ENCODE assay signal across 14 cellular contexts in genomic region chr1:230086152-230086551, GRCh38. TPM values are rescaled to one million over a fixed set of nuclear protein-coding genes. Genes with fewer than 3 reads are reported as not detected.
DNase-seq lines count a peak whose midpoint lies in the region; ATAC-seq and TF ChIP-seq lines count a peak whose summit lies in the region.
"Had no signal": no experiment of that assay in that cellular context is flagged by ENCODE, and none has a peak within 500 bp of the region (broad histone marks: within the 10 kb centered on the region; RNA-seq: fewer than 3 reads in every experiment).

No MANE protein-coding gene starts in this region.

- intact Hi-C loops in Panc1 (cut with micrococcal nuclease; ENCODE audit: unreplicated experiment), result no loop called here
- intact Hi-C loops in esophagus squamous epithelium (cut with DNase I), result no loop called here

- no peak overlapping the region for H3K27ac ChIP-seq in GM23338 (ENCODE audit: low read depth)
- H3K27ac ChIP-seq in Panc1 (ENCODE audit: low read length), result peak overlapping the region; percentile 82
- peak overlapping the region in 3 of 4 donors; percentile 69 to 89 (median 81) for H3K27ac ChIP-seq in esophagus squamous epithelium
- H3K27ac ChIP-seq: right lobe of liver, WERI-Rb-1 had no signal

- H3K27ac Mint-ChIP-seq in GM23338, result no peak overlapping the region

- H3K9me3 Mint-ChIP-seq in GM23338, result peaks cover 18% of the 10 kb centered on the region

- H3K36me3 ChIP-seq in GM23338 (ENCODE audit: insufficient read depth) (no peaks in the 10 kb centered on the region; the same call in 1 of the 2 replicates), Panc1 (ENCODE audit: control insufficient read depth, insufficient read depth, low read length) (no peaks in the 10 kb centered on the region), esophagus squamous epithelium (peaks cover 0 to 14% (median 0%) of the 10 kb centered on the region in 3 donors), skeletal muscle satellite cell (ENCODE audit: insufficient read depth, low read length) (peaks cover 5% of the 10 kb centered on the region)
- H3K36me3 ChIP-seq: right lobe of liver had no signal

- H3K27me3 Mint-ChIP-seq in GM23338 (ENCODE audit: insufficient read depth, low read depth, poor library complexity), result peaks cover 6% of the 10 kb centered on the region
- H3K27me3 Mint-ChIP-seq: IgD-negative memory B cell had no signal

- POLR2A ChIA-PET in Panc1 (lab: Charles Lee), result no interaction called here

- H3K27me3 ChIP-seq in GM23338 (ENCODE audit: insufficient read depth) (no peaks in the 10 kb centered on the region), Panc1 (ENCODE audit: control insufficient read depth, insufficient read depth, low read length) (no peaks in the 10 kb centered on the region), esophagus squamous epithelium (no peaks in the 10 kb centered on the region), skeletal muscle satellite cell (ENCODE audit: control insufficient read depth, insufficient read depth, low read length) (no peaks in the 10 kb centered on the region)
- H3K27me3 ChIP-seq: right lobe of liver had no signal

- no peak overlapping the region for H3K4me2 ChIP-seq in GM23338
- peak overlapping the region; percentile 36 for H3K4me2 ChIP-seq in skeletal muscle satellite cell (ENCODE audit: low read length)

- H3K9me2 ChIP-seq in GM23338 (ENCODE audit: insufficient read depth), result no peaks in the 10 kb centered on the region

- H3K79me2 ChIP-seq in GM23338 (replicated peaks; ENCODE audit: insufficient read depth), result peaks cover 99% of the 10 kb centered on the region

- DNase-seq in GM23338 (ENCODE audit: low spot score) (no peak), Panc1 (ENCODE audit: low read depth, low spot score) (no peak), esophagus squamous epithelium (lab: John Stamatoyannopoulos, UW) (no peak), DMS79 treated with DMSO at 0.1 percent for 48 hours (lab: John Stamatoyannopoulos, UW) (no peak), HuH-7 (ENCODE audit: low spot score) (no peak)
- DNase-seq: effector CD8-positive, alpha-beta T cell; NCI-H1105 treated with DMSO at 0.1 percent for 48 hours; right lobe of liver; stimulated activated naive B cell treated with anti-CD40 and anti-IgM and Interleukin-4, amounts not matched to agents 10 μg/mL and 1 μg/mL and 100 μg/mL, for 72 hours; WERI-Rb-1 had no signal

- in situ Hi-C loops in Panc1 (cut with HindIII; ENCODE audit: low pct_unique_long_range_greater_than_20kb, low sequenced_read_pairs), result no loop called here

- H2AFZ ChIP-seq in GM23338, result no peak overlapping the region

- no peak for TF ChIP-seq POLR2A in esophagus squamous epithelium (IDR thresholded peaks at IDR 0.05)

- peaks cover 22% of the 10 kb centered on the region for H4K20me1 ChIP-seq in GM23338 (replicated peaks; ENCODE audit: insufficient read depth)

- H3K9me3 ChIP-seq in Panc1 (ENCODE audit: control insufficient read depth, insufficient read depth, low read depth, low read length) (no peaks in the 10 kb centered on the region), esophagus squamous epithelium (no peaks in the 10 kb centered on the region), skeletal muscle satellite cell (replicated peaks; ENCODE audit: low read length) (no peaks in the 10 kb centered on the region)
- H3K9me3 ChIP-seq: right lobe of liver had no signal

- ATAC-seq in GM23338 (peak; percentile 68), Panc1 (no peak), HG03097 (IDR thresholded peaks at IDR 0.05; ENCODE audit: low FRiP score, unreplicated experiment) (no peak)
- ATAC-seq: stimulated activated naive B cell treated with anti-CD40 and anti-IgM and Interleukin-4, amounts not matched to agents 10 μg/mL and 1 μg/mL and 100 μg/mL, for 72 hours had no signal

- no TSS peak for BruUV-seq in Panc1 (replicated peaks; lab: Mats Ljungman, UMichigan)

- H3K4me3 ChIP-seq in GM23338 (no peak overlapping the region), Panc1 (ENCODE audit: low read depth in 2 of 2, low read length in 2 of 2) (no peak overlapping the region), esophagus squamous epithelium (no peak overlapping the region), skeletal muscle satellite cell (ENCODE audit: low read length) (no peak overlapping the region)
- H3K4me3 ChIP-seq: right lobe of liver had no signal

- 66 to 74% methylated on average over 6 of the region's 6 CpGs for WGBS in esophagus squamous epithelium, 2 donors

- peaks cover 34% of the 10 kb centered on the region for H3K4me1 Mint-ChIP-seq in GM23338

- peaks cover 21% of the 10 kb centered on the region for H3K36me3 Mint-ChIP-seq in GM23338 (ENCODE audit: low read depth)

- CTCF ChIA-PET in Panc1 (lab: Charles Lee), result no interaction called here

- H3F3A ChIP-seq in GM23338 (replicated peaks; ENCODE audit: low read depth), result peaks cover 8% of the 10 kb centered on the region

- TF ChIP-seq CTCF in GM23338 (conservative IDR thresholded peaks at IDR 0.05; ENCODE audit: low read depth in 2 of 2), result no peak
- TF ChIP-seq CTCF in Panc1 (IDR thresholded peaks at IDR 0.05), result no peak
- no peak for TF ChIP-seq CTCF in esophagus squamous epithelium (IDR thresholded peaks at IDR 0.05)

- H3K4me1 ChIP-seq in GM23338 (ENCODE audit: insufficient read depth), result peaks cover 16% of the 10 kb centered on the region
- H3K4me1 ChIP-seq in Panc1 (ENCODE audit: control insufficient read depth, insufficient read depth, low read length), result peaks cover 59% of the 10 kb centered on the region
- H3K4me1 ChIP-seq in esophagus squamous epithelium, result peaks cover 42 to 78% (median 46%) of the 10 kb centered on the region in 3 donors
- peaks cover 76% of the 10 kb centered on the region for H3K4me1 ChIP-seq in skeletal muscle satellite cell (ENCODE audit: control insufficient read depth, insufficient read depth, low read length)

- H3K4me3 Mint-ChIP-seq in GM23338, result no peak overlapping the region
- H3K4me3 Mint-ChIP-seq: CD14-positive monocyte; IgD-negative memory B cell; stimulated activated naive B cell treated with anti-CD40 and anti-IgM and Interleukin-4, amounts not matched to agents 10 μg/mL and 1 μg/mL and 100 μg/mL, for 72 hours had no signal

- peak overlapping the region; percentile 2 for H3K9ac ChIP-seq in skeletal muscle satellite cell (ENCODE audit: low read depth, low read length)

TF ChIP-seq in GM23338, 12 proteins besides CTCF, POLR2A, EP300 and RAD21 (continues in another document):
- no peak for TF ChIP-seq CREB1 (CRISPR knock-in tag; IDR thresholded peaks at IDR 0.05; ENCODE audit: low read depth)
- TF ChIP-seq REST (IDR thresholded peaks at IDR 0.05; ENCODE audit: unreplicated experiment), result no peak
- TF ChIP-seq EZH2 (IDR thresholded peaks at IDR 0.05; ENCODE audit: low read depth, unreplicated experiment), result no peak
- no peak for TF ChIP-seq NANOG (IDR thresholded peaks at IDR 0.05; ENCODE audit: borderline replicate concordance)

RNA-seq across cellular contexts. Expression of gene GALNT2, which starts 19.1 kb away (rescaled TPM):
- 37.2 and 48.3 TPM in 2 replicates for total RNA-seq in GM23338 (2014; rRNA removed; shearing (Covaris generic))
- 17.8 and 19.2 TPM in 2 replicates for polyA plus RNA-seq in GM23338 (2016; fragmentation: Nextera tagmentation; extraction: Ambion mirVana)
- total RNA-seq in Panc1 (2021; ENCODE audit: unreplicated experiment) (152 TPM), esophagus squamous epithelium (10 to 100 TPM; 25.8 to 36.2 (median 31.0) TPM)
- 129 TPM for polyA plus RNA-seq in Panc1 (2012; ENCODE audit: insufficient read length)
- 64.9 and 78.3 TPM in 2 replicates for total RNA-seq in skeletal muscle satellite cell (2012; rRNA removed)
